In the genomic region with DNA sequence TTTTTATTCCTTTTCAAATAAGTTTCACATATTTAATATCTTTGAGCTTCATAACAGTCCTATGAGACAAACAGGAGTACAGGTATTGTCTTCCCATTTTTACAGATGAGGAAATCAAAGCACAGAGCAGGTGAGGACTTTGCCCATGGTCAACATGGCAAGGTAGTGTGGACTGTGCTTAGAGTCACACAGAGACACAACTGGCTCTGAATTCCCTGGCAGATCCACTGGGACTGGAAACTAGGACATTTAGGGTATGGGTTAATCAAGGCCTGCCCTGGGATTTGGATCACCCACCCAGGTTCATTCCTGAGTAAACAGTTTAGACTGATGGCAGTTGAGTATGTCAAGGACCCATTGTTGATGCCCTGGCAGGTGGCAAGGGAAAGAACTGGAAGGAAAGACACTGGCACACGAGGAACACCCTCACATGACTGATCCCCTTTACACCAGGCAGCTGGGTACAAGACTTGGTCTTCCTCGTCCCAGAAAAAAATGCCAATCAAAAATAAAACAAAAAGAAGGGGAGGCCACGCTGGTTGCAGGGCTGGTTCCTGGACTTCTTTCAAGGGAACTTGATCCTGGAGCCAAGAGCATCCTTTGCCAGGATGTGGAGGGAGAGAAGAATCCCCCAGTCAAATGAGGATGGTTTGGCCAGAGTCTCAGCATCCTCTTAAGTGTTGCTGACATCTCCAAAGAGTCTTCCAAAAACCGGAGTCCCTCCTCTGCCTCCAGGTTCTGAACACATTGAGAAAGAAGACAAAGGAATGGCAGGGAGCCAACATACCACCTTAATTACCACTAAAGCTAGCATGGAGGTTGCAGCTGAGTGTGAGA, we compare ENCODE assay signal across 8 cellular contexts. TPM values are rescaled to one million over a fixed set of nuclear protein-coding genes. Genes with fewer than 3 reads are reported as not detected.
A peak's percentile ranks its signal among the peaks of the same experiment; 100 is the strongest.
DNase-seq lines count a peak whose midpoint lies in the region; ATAC-seq and TF ChIP-seq lines count a peak whose summit lies in the region.

No MANE protein-coding gene starts in this region.

- TF ChIP-seq CTCF in choroid plexus epithelial cell (conservative IDR thresholded peaks at IDR 0.05; ENCODE audit: low read depth, low read length), result no peak

- peaks cover 32% of the 10 kb centered on the region for H3K4me1 Mint-ChIP-seq in stimulated activated naive CD8-positive, alpha-beta T cell treated with anti-CD3 and anti-CD28 coated beads, Interleukin-15, amount 100 ng/mL, for 72 hours

- no peak overlapping the region for H3K4me3 Mint-ChIP-seq in stimulated activated naive CD8-positive, alpha-beta T cell treated with anti-CD3 and anti-CD28 coated beads, Interleukin-15, amount 100 ng/mL, for 72 hours

- no peaks in the 10 kb centered on the region for H3K36me3 ChIP-seq in effector memory CD4-positive, alpha-beta T cell (ENCODE audit: control insufficient read depth, insufficient read depth, low read length)

- in situ Hi-C loops in KBM-7 (cut with MboI; ENCODE audit: low pct_unique_long_range_greater_than_20kb, low sequenced_read_pairs), result no loop called here

- no peaks in the 10 kb centered on the region for H3K27me3 ChIP-seq in effector memory CD4-positive, alpha-beta T cell (replicated peaks; ENCODE audit: control insufficient read depth, insufficient read depth, low read length, poor library complexity, severe bottlenecking)

- no peak overlapping the region for H3K27ac ChIP-seq in effector memory CD4-positive, alpha-beta T cell (ENCODE audit: insufficient read depth, low read length, poor library complexity, severe bottlenecking)

- peaks cover 12% of the 10 kb centered on the region for H3K4me1 ChIP-seq in effector memory CD4-positive, alpha-beta T cell (ENCODE audit: control insufficient read depth, insufficient read depth, low read length, poor library complexity, severe bottlenecking)

- H3K27ac Mint-ChIP-seq in stimulated activated naive CD8-positive, alpha-beta T cell treated with anti-CD3 and anti-CD28 coated beads, Interleukin-15, amount 100 ng/mL, for 72 hours, result no peak overlapping the region

- peak; percentile 46 for DNase-seq in A172 (ENCODE audit: low spot score)
- DNase-seq in NCI-H1092 treated with DMSO at 0.1 percent for 48 hours (lab: John Stamatoyannopoulos, UW), result peak; percentile 75
- peak; percentile 30 for DNase-seq in choroid plexus epithelial cell (ENCODE audit: low read depth)
- peak; percentile 69 for DNase-seq in midbrain (lab: John Stamatoyannopoulos, UW)
- DNase-seq in effector memory CD4-positive, alpha-beta T cell, result no peak
- DNase-seq in KBM-7, result no peak
- DNase-seq in stimulated activated naive CD8-positive, alpha-beta T cell treated with anti-CD3 and anti-CD28 coated beads, Interleukin-15, amount 100 ng/mL, for 72 hours, result no peak

- ATAC-seq in HG02642 (IDR thresholded peaks at IDR 0.05; ENCODE audit: poor library complexity, unreplicated experiment), result no peak
- ATAC-seq in stimulated activated naive CD8-positive, alpha-beta T cell treated with anti-CD3 and anti-CD28 coated beads, Interleukin-15, amount 100 ng/mL, for 72 hours, result no peak

- H3K27me3 Mint-ChIP-seq in stimulated activated naive CD8-positive, alpha-beta T cell treated with anti-CD3 and anti-CD28 coated beads, Interleukin-15, amount 100 ng/mL, for 72 hours, result no peaks in the 10 kb centered on the region

- no peak overlapping the region for H3K4me3 ChIP-seq in choroid plexus epithelial cell (ENCODE audit: low read depth, low read length)
- no peak overlapping the region for H3K4me3 ChIP-seq in effector memory CD4-positive, alpha-beta T cell (ENCODE audit: insufficient read depth, low read depth, low read length, poor library complexity, severe bottlenecking)

- no peaks in the 10 kb centered on the region for H3K9me3 ChIP-seq in effector memory CD4-positive, alpha-beta T cell (ENCODE audit: control insufficient read depth, low read length)

- no peaks in the 10 kb centered on the region for H3K9me3 Mint-ChIP-seq in stimulated activated naive CD8-positive, alpha-beta T cell treated with anti-CD3 and anti-CD28 coated beads, Interleukin-15, amount 100 ng/mL, for 72 hours

RNA-seq across cellular contexts. Expression of gene CHD9, which starts 34.9 kb away (rescaled TPM):
- total RNA-seq in A172 (2014; rRNA removed; shearing (Covaris generic)), result 28.8 and 35.5 TPM in 2 replicates

RNA-seq across cellular contexts. Expression of gene CHD9NB, which starts 37.0 kb away (rescaled TPM):
- 1.0 and 1.6 TPM in 2 replicates for total RNA-seq in A172 (2014; rRNA removed; shearing (Covaris generic))

Comparison
In these comparisons a context has a peak if more than half of its experiments do, and no peak if none do; other contexts are left out.
1. DNase-seq: peak in A172 (single experiment), NCI-H1092 treated with DMSO at 0.1 percent for 48 hours (single experiment), choroid plexus epithelial cell (single experiment) and midbrain (single experiment); none in effector memory CD4-positive, alpha-beta T cell (0 of 3), KBM-7 (single experiment) and stimulated activated naive CD8-positive, alpha-beta T cell treated with anti-CD3 and anti-CD28 coated beads, Interleukin-15, amount 100 ng/mL, for 72 hours (0 of 2).